ENCODE assay signal across 18 cellular contexts in the genomic region with DNA sequence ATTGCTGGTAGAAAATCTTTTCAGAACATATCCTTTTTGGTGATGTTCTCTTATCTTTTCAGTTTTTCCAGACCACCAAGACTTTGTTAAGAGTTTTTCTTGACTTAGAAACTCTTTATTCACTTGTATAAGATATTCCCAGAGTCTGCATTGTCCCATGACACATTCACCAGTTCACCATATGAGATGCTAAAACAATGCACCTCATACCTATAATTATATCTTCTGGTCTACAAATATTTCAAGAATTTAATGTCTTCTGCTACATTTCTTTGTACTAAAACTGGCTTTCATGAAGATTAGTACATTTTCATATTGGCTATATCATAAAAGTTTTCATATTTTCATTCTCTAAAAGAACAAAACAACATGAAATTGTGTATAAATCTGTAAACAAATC.
A peak's percentile ranks its signal among the peaks of the same experiment; 100 is the strongest.
DNase-seq lines count a peak whose midpoint lies in the region; ATAC-seq, FAIRE-seq and TF ChIP-seq lines count a peak whose summit lies in the region.
"Had no signal": no experiment of that assay in that cellular context is flagged by ENCODE, and none has a peak within 500 bp of the region (broad histone marks: within the 10 kb centered on the region; RNA-seq: fewer than 3 reads in every experiment).

No MANE protein-coding gene starts in this region.

- no peak for TF ChIP-seq CTCF in HCT116 (IDR thresholded peaks at IDR 0.05 in 2 of 3, conservative IDR thresholded peaks at IDR 0.05 in 1 of 3; ENCODE audit: borderline replicate concordance in 1 of 3, insufficient read depth in 1 of 3, low read depth in 2 of 3, low read length in 2 of 3)
- TF ChIP-seq CTCF in GM10266 (IDR thresholded peaks at IDR 0.05; ENCODE audit: control insufficient read depth, insufficient read depth, low read depth, missing control alignments), result no peak

- intact Hi-C loops in HCT116 (cut with micrococcal nuclease), result no loop called here

- H3K9ac ChIP-seq in HCT116 (ENCODE audit: low read length), result peak overlapping the region; percentile 52

- BruUV-seq in HCT116 (replicated peaks; lab: Mats Ljungman, UMichigan), result no TSS peak

- POLR2A ChIA-PET in HCT116 (lab: Charles Lee), result no interaction called here

- H4K20me1 ChIP-seq in HCT116 (ENCODE audit: insufficient read depth), result no peaks in the 10 kb centered on the region

- no peak for TF ChIP-seq RAD21 in HCT116 (IDR thresholded peaks at IDR 0.05; ENCODE audit: low read depth)

- CTCF ChIA-PET in HCT116 (lab: Charles Lee), result no interaction called here

- FAIRE-seq in GM12891 (lab: Jason Lieb, UNC), result no peak
- FAIRE-seq: bronchial epithelial cell, D721Med had no signal

- no peaks in the 10 kb centered on the region for H3K27me3 Mint-ChIP-seq in T-helper 17 cell
- H3K27me3 Mint-ChIP-seq: activated B cell treated with CpG ODN at 0.5 μM for 24 hours; activated naive CD4-positive, alpha-beta T cell treated with anti-CD3 and anti-CD28 coated beads, Interleukin-2, amount 50 U/mL, for 24 hours had no signal

- H3K4me1 ChIP-seq in HCT116 (ENCODE audit: control insufficient read depth in 1 of 2, insufficient read depth in 2 of 2, low read length in 2 of 2) (peaks cover 18 to 25% of the 10 kb centered on the region in 2 experiments), SJCRH30 (peaks cover 39% of the 10 kb centered on the region)

- no peak for TF ChIP-seq POLR2A in HCT116 (IDR thresholded peaks at IDR 0.05; ENCODE audit: borderline replicate concordance, extremely low read depth, insufficient read depth, insufficient read length)
- no peak for TF ChIP-seq POLR2A in GM12891 (IDR thresholded peaks at IDR 0.05; ENCODE audit: low read depth, low read length)

- RAD21 ChIA-PET in HCT116 (lab: Charles Lee; ENCODE audit: low non-redundant PET in 1 of 2, low total read pairs in 2 of 2, uncharacterized antibody in 2 of 2, unreplicated experiment in 2 of 2), result no interaction called here

- peak; percentile 75 for ATAC-seq in HCT116
- ATAC-seq in T-helper 17 cell, result no peak

- peak overlapping the region; percentile 64; the same call in 1 of the 2 replicates for H3K27ac ChIP-seq in HCT116 (ENCODE audit: low read depth, low read length)
- peak overlapping the region; percentile 64 for H3K27ac ChIP-seq in SJCRH30
- peak overlapping the region; percentile 62 for H3K27ac ChIP-seq in epithelial cell of prostate

- H3K4me3 ChIP-seq in HCT116 (replicated peaks in 1 of 2; ENCODE audit: low read depth in 1 of 2, low read length in 2 of 2) (peak overlapping the region in 1 of 2 experiments; percentile 30; a peak in 2 of 4 replicates), SJCRH30 (no peak overlapping the region)

- peaks cover 17 to 25% of the 10 kb centered on the region in 2 experiments; a peak in 3 of 4 replicates for H3K36me3 ChIP-seq in HCT116 (ENCODE audit: control insufficient read depth in 1 of 2, insufficient read depth in 2 of 2, low read length in 2 of 2)
- H3K36me3 ChIP-seq in SJCRH30, result no peaks in the 10 kb centered on the region

- H3K27ac Mint-ChIP-seq in T-helper 17 cell, result no peak overlapping the region
- H3K27ac Mint-ChIP-seq: activated B cell treated with CpG ODN at 0.5 μM for 24 hours; activated CD8-positive, alpha-beta T cell treated with anti-CD3 and anti-CD28 coated beads for 36 hours; activated naive CD4-positive, alpha-beta T cell treated with anti-CD3 and anti-CD28 coated beads, Interleukin-2, amount 50 U/mL, for 24 hours; nephron progenitor cell had no signal

- DNase-seq in HCT116 (ENCODE audit: low read depth, low spot score), result no peak
- no peak for DNase-seq in SJCRH30
- no peak for DNase-seq in epithelial cell of prostate (ENCODE audit: low read depth, low spot score)
- peak; percentile 81 for DNase-seq in renal cortical epithelial cell (ENCODE audit: low read depth)
- DNase-seq in T-helper 17 cell, result no peak
- no peak for DNase-seq in GM10266 (ENCODE audit: extremely low spot score)
- no peak for DNase-seq in GM12891 (ENCODE audit: insufficient read length, low spot score)
- DNase-seq in effector CD4-positive, alpha-beta T cell, result no peak
- DNase-seq: activated B cell treated with CpG ODN at 0.5 μM for 24 hours; effector CD8-positive, alpha-beta T cell; MV-4-11; NCI-H2029 treated with DMSO at 0.1 percent for 48 hours; nephron progenitor cell; Right ventricle myocardium superior had no signal

- H3K4me2 ChIP-seq in HCT116 (ENCODE audit: low read length), result peak overlapping the region; percentile 70

- no peaks in the 10 kb centered on the region for H3K9me2 ChIP-seq in HCT116 (ENCODE audit: insufficient read depth)

- H3K27me3 ChIP-seq in HCT116 (ENCODE audit: insufficient read depth, low read length) (no peaks in the 10 kb centered on the region), SJCRH30 (no peaks in the 10 kb centered on the region)

- H3K4me3 Mint-ChIP-seq in T-helper 17 cell, result no peak overlapping the region
- H3K4me3 Mint-ChIP-seq: activated B cell treated with CpG ODN at 0.5 μM for 24 hours; activated CD8-positive, alpha-beta T cell treated with anti-CD3 and anti-CD28 coated beads for 36 hours; activated naive CD4-positive, alpha-beta T cell treated with anti-CD3 and anti-CD28 coated beads, Interleukin-2, amount 50 U/mL, for 24 hours; nephron progenitor cell had no signal

- no peaks in the 10 kb centered on the region for H3K79me2 ChIP-seq in HCT116 (ENCODE audit: insufficient read depth, low read length)

- peaks cover 5% of the 10 kb centered on the region for H3K4me1 Mint-ChIP-seq in T-helper 17 cell
- H3K4me1 Mint-ChIP-seq: activated B cell treated with CpG ODN at 0.5 μM for 24 hours, nephron progenitor cell had no signal

- H2AFZ ChIP-seq in HCT116 (ENCODE audit: low read depth, low read length, poor library complexity, severe bottlenecking), result no peak overlapping the region

- no peaks in the 10 kb centered on the region for H3K36me3 Mint-ChIP-seq in T-helper 17 cell (ENCODE audit: low read depth)
- H3K36me3 Mint-ChIP-seq: activated naive CD4-positive, alpha-beta T cell treated with anti-CD3 and anti-CD28 coated beads, Interleukin-2, amount 50 U/mL, for 24 hours had no signal

- no peaks in the 10 kb centered on the region for H3K9me3 ChIP-seq in HCT116 (ENCODE audit: control insufficient read depth in 1 of 2, insufficient read depth in 1 of 2, low read depth in 1 of 2, low read length in 2 of 2)
- no peaks in the 10 kb centered on the region for H3K9me3 ChIP-seq in SJCRH30 (replicated peaks)
- H3K9me3 ChIP-seq in T-helper 17 cell (ENCODE audit: control insufficient read depth, low read length, poor library complexity, severe bottlenecking), result no peaks in the 10 kb centered on the region

TF ChIP-seq in HCT116, 20 proteins besides CTCF, POLR2A, EP300 and RAD21:
- TF ChIP-seq YY1 (IDR thresholded peaks at IDR 0.05; ENCODE audit: extremely low read depth, insufficient replicate concordance, low read depth, low read length) (no peak), ZFX (IDR thresholded peaks at IDR 0.05) (no peak)

TF ChIP-seq in GM12891, 5 proteins besides CTCF, POLR2A, EP300 and RAD21:
- TF ChIP-seq TAF1 (IDR thresholded peaks at IDR 0.05; ENCODE audit: low read depth, low read length) (no peak), POLR2AphosphoS5 (IDR thresholded peaks at IDR 0.05; ENCODE audit: low read depth, low read length) (no peak), PAX5 (IDR thresholded peaks at IDR 0.05; ENCODE audit: insufficient read depth, low read length, severe bottlenecking) (no peak), SPI1 (IDR thresholded peaks at IDR 0.05; ENCODE audit: low read depth, low read length) (no peak)
TF ChIP-seq in GM12891: peak in this region for 0.
